Comparison of ENCODE assay signal across 10 cellular contexts in the genomic region with DNA sequence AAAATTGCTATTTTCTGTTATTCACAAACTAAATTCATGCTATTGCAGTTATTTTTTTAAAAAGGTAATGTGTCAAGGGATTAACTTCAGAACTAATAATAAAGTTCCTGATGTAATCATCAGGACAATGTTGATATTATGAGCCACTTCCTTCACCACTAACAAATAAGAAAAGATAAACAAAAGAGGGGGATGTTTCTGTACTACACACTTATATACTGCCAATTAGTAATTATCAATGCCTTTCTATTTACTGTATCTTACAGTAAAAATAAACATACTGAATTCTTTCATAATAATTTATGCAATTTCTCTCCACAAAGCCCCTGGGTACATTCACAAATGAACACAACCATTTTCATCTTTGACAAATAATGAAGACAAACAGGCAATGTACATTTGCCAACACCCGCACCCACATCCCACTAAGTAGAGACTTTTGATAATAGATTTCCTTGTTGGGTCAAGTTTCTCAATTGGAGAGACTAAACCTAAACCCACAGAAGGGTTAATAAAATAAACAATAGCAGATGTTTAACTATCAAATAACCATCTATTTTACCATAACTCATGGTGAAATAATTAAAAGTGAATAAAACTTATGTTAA. TPM values are rescaled to one million over a fixed set of nuclear protein-coding genes. Genes with fewer than 3 reads are reported as not detected.
DNase-seq lines count a peak whose midpoint lies in the region; TF ChIP-seq lines count a peak whose summit lies in the region.
"Had no signal": no experiment of that assay in that cellular context is flagged by ENCODE, and none has a peak within 500 bp of the region (broad histone marks: within the 10 kb centered on the region; RNA-seq: fewer than 3 reads in every experiment).

No MANE protein-coding gene starts in this region.

- peak overlapping the region; percentile 39; the same call in 1 of the 2 replicates for H3K4me3 Mint-ChIP-seq in HFFc6
- peak overlapping the region; percentile 70 to 81 (median 80) for H3K4me3 Mint-ChIP-seq in nephron

- H3K9me3 ChIP-seq in BE2C, result no peaks in the 10 kb centered on the region
- no peaks in the 10 kb centered on the region for H3K9me3 ChIP-seq in spleen
- H3K9me3 ChIP-seq: SJSA1 had no signal

- H3K27me3 ChIP-seq in BE2C (no peaks in the 10 kb centered on the region), spleen (replicated peaks in 1 of 7) (no peaks in the 10 kb centered on the region)
- H3K27me3 ChIP-seq: SJSA1 had no signal

- H3K36me3 ChIP-seq in BE2C (peaks cover 30% of the 10 kb centered on the region), spleen (peaks cover 0 to 27% (median 2%) of the 10 kb centered on the region in 6 donors)
- H3K36me3 ChIP-seq: SJSA1 had no signal

- WGBS in spleen, 5 donors, result 78 to 91% (median 84%) methylated on average over 1 of the region's 1 CpG

- peaks cover 14% of the 10 kb centered on the region for H3K36me3 Mint-ChIP-seq in HFFc6 (ENCODE audit: low read depth)
- H3K36me3 Mint-ChIP-seq in nephron (ENCODE audit: low read depth), result peaks cover 32% of the 10 kb centered on the region

- H3K27me3 Mint-ChIP-seq in HFFc6 (ENCODE audit: insufficient read depth), result no peaks in the 10 kb centered on the region; the same call in 1 of the 2 replicates
- H3K27me3 Mint-ChIP-seq in nephron (ENCODE audit: low read depth), result no peaks in the 10 kb centered on the region

- H3K4me1 Mint-ChIP-seq in HFFc6 (ENCODE audit: low read depth) (peaks cover 48% of the 10 kb centered on the region), nephron (peaks cover 39% of the 10 kb centered on the region)

- intact Hi-C loops in spleen (cut with DNase I; ENCODE audit: low total_unique reads), result no loop called here

- TF ChIP-seq CTCF in BE2C (IDR thresholded peaks at IDR 0.05; ENCODE audit: low read depth, low read length), result no peak
- TF ChIP-seq CTCF in HFFc6 (IDR thresholded peaks at IDR 0.05), result no peak
- TF ChIP-seq CTCF in coronary artery (IDR thresholded peaks at IDR 0.05), result no peak
- no peak for TF ChIP-seq CTCF in nephron (IDR thresholded peaks at IDR 0.05; ENCODE audit: unreplicated experiment in 3 of 3)
- no peak for TF ChIP-seq CTCF in spleen (IDR thresholded peaks at IDR 0.05 in 8 of 11, conservative IDR thresholded peaks at IDR 0.05 in 3 of 11)

- H3K4me1 ChIP-seq in BE2C, result peaks cover 7% of the 10 kb centered on the region
- H3K4me1 ChIP-seq in spleen, result peaks cover 15 to 91% (median 82%) of the 10 kb centered on the region in 6 donors

- DNase-seq in BE2C (no peak), HFFc6 (no peak), coronary artery (ENCODE audit: low spot score) (no peak), GDM1 (lab: John Stamatoyannopoulos, UW) (no peak), GM19238 (ENCODE audit: insufficient read length, low spot score) (no peak), spleen (no peak)
- DNase-seq in stimulated activated CD4-positive, alpha-beta T cell treated with anti-CD3 and anti-CD28 coated beads, Interleukin-4, amount 100 ng/mL, for 24 hours, result no peak
- DNase-seq: stimulated activated CD4-positive, alpha-beta T cell treated with anti-CD3 and anti-CD28 coated beads, Interleukin-4, amount 100 ng/mL, for 1 hour had no signal

- no peaks in the 10 kb centered on the region for H3K9me3 Mint-ChIP-seq in HFFc6
- no peaks in the 10 kb centered on the region for H3K9me3 Mint-ChIP-seq in nephron

- H3K27ac ChIP-seq in coronary artery (peak overlapping the region; percentile 3 to 62), spleen (peak overlapping the region in 3 of 8 donors; percentile 1 to 97 (median 96))
- H3K27ac ChIP-seq: SJSA1 had no signal

- peak overlapping the region; percentile 90 for H3K4me3 ChIP-seq in BE2C (ENCODE audit: low read depth, low read length)
- H3K4me3 ChIP-seq in coronary artery, result peak overlapping the region; percentile 91
- peak overlapping the region in 3 of 8 donors; percentile 85 to 87 (median 85) for H3K4me3 ChIP-seq in spleen
- H3K4me3 ChIP-seq: SJSA1 had no signal

- no peak for TF ChIP-seq POLR2A in spleen (IDR thresholded peaks at IDR 0.05)

- H3K27ac Mint-ChIP-seq in HFFc6, result peak overlapping the region; percentile 3; the same call in 1 of the 2 replicates
- peak overlapping the region; percentile 32 to 73 (median 48) for H3K27ac Mint-ChIP-seq in nephron

RNA-seq across cellular contexts. Expression of a gene that starts 3.7 kb away (rescaled TPM):
- 16.5 TPM for polyA plus RNA-seq in BE2C (2012; ENCODE audit: insufficient read depth, insufficient read length, low read depth)
- 10 to 100 TPM; 17.6 to 22.6 (median 20.6) TPM for total RNA-seq in HFFc6 (2021; fragmentation: NEBNext Ultra II Directional; extraction: Animal tissue kit (Norgen Biotek cat#: 25700))
- total RNA-seq in spleen, result 100 to 1,000 TPM in 1 of 7 donors, 10 to 100 TPM in 6; 65.4 to 138 (median 79.2) TPM
- polyA plus RNA-seq in spleen, result 10 to 100 TPM; 13.8 to 19.5 (median 14.7) TPM
